ENCODE assay signal across 8 cellular contexts in the genomic region with DNA sequence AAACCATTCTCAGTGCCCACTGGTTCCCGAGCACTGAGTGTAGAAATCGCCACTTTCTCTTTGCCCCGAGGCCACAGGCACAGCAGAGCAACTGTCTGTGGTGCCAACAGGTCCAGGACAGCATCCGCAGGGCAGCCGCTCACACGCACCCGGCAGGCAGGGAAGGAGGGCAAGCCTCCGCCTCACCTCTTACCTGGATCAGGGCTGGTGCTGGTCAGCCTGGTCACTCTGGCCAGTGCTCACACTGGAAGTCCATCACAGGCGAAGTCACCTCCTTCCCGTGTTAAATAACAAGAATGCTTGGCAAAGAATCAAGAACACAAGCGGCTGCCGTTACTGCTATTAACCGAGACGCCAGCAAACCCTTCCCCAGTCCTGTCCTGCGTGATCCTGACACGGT. TPM values are rescaled to one million over a fixed set of nuclear protein-coding genes. Genes with fewer than 3 reads are reported as not detected.
DNase-seq lines count a peak whose midpoint lies in the region; ATAC-seq and TF ChIP-seq lines count a peak whose summit lies in the region.

No MANE protein-coding gene starts in this region.

- H3K27ac Mint-ChIP-seq in WTC11 = peak overlapping the region; percentile 99
- peak overlapping the region; percentile 86 for H3K27ac Mint-ChIP-seq in glutamatergic neuron (ENCODE audit: unreplicated experiment)

- H3K36me3 ChIP-seq in SK-N-SH (replicated peaks in 1 of 2; ENCODE audit: control insufficient read depth in 1 of 2, insufficient read depth in 2 of 2, low read length in 1 of 2) (peaks cover 25 to 32% of the 10 kb centered on the region in 2 experiments), skeletal muscle tissue (ENCODE audit: control insufficient read depth in 3 of 3, insufficient read depth in 3 of 3, low read length in 3 of 3) (peaks cover 39 to 44% (median 42%) of the 10 kb centered on the region in 3 donors)

- H3K4me2 ChIP-seq in SK-N-SH = peak overlapping the region; percentile 84

- peaks cover 17% of the 10 kb centered on the region for H3K4me1 Mint-ChIP-seq in WTC11
- H3K4me1 Mint-ChIP-seq in glutamatergic neuron (ENCODE audit: low read depth, unreplicated experiment) = peaks cover 14% of the 10 kb centered on the region

- H2AFZ ChIP-seq in SK-N-SH (ENCODE audit: low read depth) = no peak overlapping the region

- POLR2A ChIA-PET in SK-N-SH (lab: Yijun Ruan, JAX) (interaction anchor here (1.3 to 5.2 kb wide), 3 partner anchors 12 to 61 kb away, joined by 3 to 51 read pairs (median 4); no protein-coding TSS in a partner anchor), WTC11 (lab: Charles Lee) (no interaction called here)

- TF ChIP-seq CTCF in SK-N-SH (IDR thresholded peaks at IDR 0.05) = no peak
- no peak for TF ChIP-seq CTCF in WTC11 (IDR thresholded peaks at IDR 0.05)
- no peak for TF ChIP-seq CTCF in glutamatergic neuron (IDR thresholded peaks at IDR 0.05; ENCODE audit: partially characterized antibody, unreplicated experiment)

- 41% methylated on average over 12 of the region's 16 CpGs for WGBS in SK-N-SH (ENCODE audit: low lambda C conversion rate)

- no peak for DNase-seq in SK-N-SH
- DNase-seq in WTC11 (ENCODE audit: low spot score) = no peak
- DNase-seq in glutamatergic neuron = no peak
- DNase-seq in activated CD4-positive, CD25-positive, alpha-beta regulatory T cell treated with anti-CD3 and anti-CD28 coated beads, Interleukin-2, amount 50 U/mL, for 72 hours = no peak
- DNase-seq in DMS79 (lab: John Stamatoyannopoulos, UW) = no peak

- peaks cover 65% of the 10 kb centered on the region for H3K79me2 ChIP-seq in SK-N-SH (ENCODE audit: insufficient read depth)

- no peak for TF ChIP-seq RAD21 in SK-N-SH (IDR thresholded peaks at IDR 0.05; ENCODE audit: low read length)

- peaks cover 24% of the 10 kb centered on the region for H3F3A ChIP-seq in SK-N-SH (replicated peaks; ENCODE audit: insufficient read depth)

- H3K9ac ChIP-seq in SK-N-SH (peak overlapping the region; percentile 95), skeletal muscle tissue (ENCODE audit: low read depth in 1 of 3, low read length in 3 of 3) (peak overlapping the region in 2 of 3 donors; percentile 94 to 95)

- no peaks in the 10 kb centered on the region for H3K27me3 Mint-ChIP-seq in WTC11 (ENCODE audit: low read depth)
- H3K27me3 Mint-ChIP-seq in glutamatergic neuron (ENCODE audit: unreplicated experiment) = peaks cover 14% of the 10 kb centered on the region

- H3K4me3 Mint-ChIP-seq in WTC11 = peak overlapping the region; percentile 99
- H3K4me3 Mint-ChIP-seq in glutamatergic neuron (ENCODE audit: unreplicated experiment) = peak overlapping the region; percentile 95

- peaks cover 12 to 27% of the 10 kb centered on the region in 2 experiments; a peak in 2 of 4 replicates for H3K4me1 ChIP-seq in SK-N-SH (ENCODE audit: control insufficient read depth in 1 of 2, insufficient read depth in 2 of 2, low read depth in 1 of 2, low read length in 1 of 2)
- peaks cover 34 to 58% (median 45%) of the 10 kb centered on the region in 3 donors for H3K4me1 ChIP-seq in skeletal muscle tissue (ENCODE audit: control insufficient read depth in 3 of 3, insufficient read depth in 3 of 3, low read length in 3 of 3)

- H3K4me3 ChIP-seq in SK-N-SH (ENCODE audit: low read depth in 2 of 2, low read length in 1 of 2) (peak overlapping the region; percentile 83 to 85), skeletal muscle tissue (ENCODE audit: low read length in 3 of 3) (peak overlapping the region; percentile 83 to 98 (median 98))

- H3K9me2 ChIP-seq in SK-N-SH = no peaks in the 10 kb centered on the region

- H3K9me3 ChIP-seq in SK-N-SH = no peaks in the 10 kb centered on the region
- no peaks in the 10 kb centered on the region for H3K9me3 ChIP-seq in skeletal muscle tissue (ENCODE audit: control insufficient read depth in 3 of 3, low read length in 3 of 3)

- CTCF ChIA-PET in SK-N-SH (lab: Yijun Ruan, JAX) = interaction anchor here (4.6 to 6.8 kb wide), 3 partner anchors 11 to 52 kb away, joined by 44 to 99 read pairs (median 53); a partner anchor contains a TSS
- CTCF ChIA-PET in WTC11 (lab: Charles Lee) = interaction anchor here (0.7 to 1.0 kb wide), 2 partner anchors 13 to 496 kb away, joined by 5 to 6 read pairs; a partner anchor contains a TSS

- no peaks in the 10 kb centered on the region for H3K27me3 ChIP-seq in SK-N-SH (ENCODE audit: insufficient read depth)
- no peaks in the 10 kb centered on the region for H3K27me3 ChIP-seq in skeletal muscle tissue (ENCODE audit: control insufficient read depth in 3 of 3, insufficient read depth in 3 of 3, low read length in 3 of 3)

- H3K9me3 Mint-ChIP-seq in WTC11 (no peaks in the 10 kb centered on the region), glutamatergic neuron (ENCODE audit: unreplicated experiment) (peaks cover 8% of the 10 kb centered on the region)

- H4K20me1 ChIP-seq in SK-N-SH (ENCODE audit: insufficient read depth) = peaks cover 64% of the 10 kb centered on the region

- H3K36me3 Mint-ChIP-seq in WTC11 (peaks cover 37% of the 10 kb centered on the region), glutamatergic neuron (ENCODE audit: unreplicated experiment) (peaks cover 4% of the 10 kb centered on the region)

- ATAC-seq in SK-N-SH treated with all-trans-retinoic acid at 6 μM for 48 hours (no peak), WTC11 (no peak), GM21825 (IDR thresholded peaks at IDR 0.05; ENCODE audit: unreplicated experiment) (no peak)

- no peak for TF ChIP-seq EP300 in SK-N-SH (IDR thresholded peaks at IDR 0.05; ENCODE audit: borderline replicate concordance in 1 of 2, low read depth in 1 of 2, low read length in 1 of 2)

- H3K27ac ChIP-seq in SK-N-SH (ENCODE audit: low read depth in 2 of 2, low read length in 1 of 2) (peak overlapping the region; percentile 49 to 58), skeletal muscle tissue (ENCODE audit: low read depth, low read length) (peak overlapping the region; percentile 5)

TF ChIP-seq in SK-N-SH, 30 proteins besides CTCF, POLR2A, EP300 and RAD21 (continues in another document):
- TF ChIP-seq, protein P1, sequence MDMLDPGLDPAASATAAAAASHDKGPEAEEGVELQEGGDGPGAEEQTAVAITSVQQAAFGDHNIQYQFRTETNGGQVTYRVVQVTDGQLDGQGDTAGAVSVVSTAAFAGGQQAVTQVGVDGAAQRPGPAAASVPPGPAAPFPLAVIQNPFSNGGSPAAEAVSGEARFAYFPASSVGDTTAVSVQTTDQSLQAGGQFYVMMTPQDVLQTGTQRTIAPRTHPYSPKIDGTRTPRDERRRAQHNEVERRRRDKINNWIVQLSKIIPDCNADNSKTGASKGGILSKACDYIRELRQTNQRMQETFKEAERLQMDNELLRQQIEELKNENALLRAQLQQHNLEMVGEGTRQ (IDR thresholded peaks at IDR 0.05; ENCODE audit: borderline replicate concordance, low read depth, low read length) = no peak
- TF ChIP-seq YY1 (IDR thresholded peaks at IDR 0.05; ENCODE audit: low read depth) = no peak
- no peak for TF ChIP-seq JUND (IDR thresholded peaks at IDR 0.05)

TF ChIP-seq in WTC11, 78 proteins besides CTCF, POLR2A, EP300 and RAD21 (continues in another document):
- no peak for TF ChIP-seq NFE2L1 (CRISPR knock-in tag; IDR thresholded peaks at IDR 0.05)
- no peak for TF ChIP-seq GRHL2 (CRISPR knock-in tag; IDR thresholded peaks at IDR 0.05; ENCODE audit: insufficient replicate concordance, severe bottlenecking)
- TF ChIP-seq, protein P2, sequence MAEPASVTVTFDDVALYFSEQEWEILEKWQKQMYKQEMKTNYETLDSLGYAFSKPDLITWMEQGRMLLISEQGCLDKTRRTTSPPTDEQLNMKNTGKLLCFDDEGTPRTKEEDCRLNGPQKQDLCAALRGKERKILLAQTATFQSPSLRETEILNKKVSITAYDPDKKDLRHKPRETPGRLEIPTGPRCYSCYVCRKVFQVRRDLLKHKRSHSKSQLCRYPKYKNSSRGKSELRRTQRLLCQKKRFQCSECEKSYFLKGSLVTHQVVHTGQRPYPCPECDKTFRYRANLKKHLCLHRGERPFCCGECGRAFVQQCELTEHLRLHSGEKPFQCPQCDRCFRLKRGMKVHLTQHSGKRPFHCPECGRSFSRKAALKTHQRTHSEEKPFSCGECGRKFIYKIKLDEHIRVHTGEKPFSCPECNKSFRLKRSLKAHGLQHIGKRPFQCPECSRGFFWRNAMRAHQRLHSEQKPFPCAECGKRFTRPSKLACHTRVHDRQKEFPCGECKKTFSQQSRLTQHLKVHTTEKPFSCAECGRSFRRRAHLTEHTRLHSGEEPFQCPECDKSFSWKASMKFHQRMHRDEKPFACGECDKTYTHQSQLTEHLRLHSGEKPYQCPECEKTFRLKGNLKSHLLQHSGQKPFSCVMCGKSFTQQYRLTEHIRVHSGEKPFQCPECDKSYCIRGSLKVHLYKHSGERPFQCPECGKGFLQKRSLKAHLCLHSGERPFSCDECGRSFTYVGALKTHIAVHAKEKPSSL (CRISPR knock-in tag; conservative IDR thresholded peaks at IDR 0.05) = no peak
- no peak for TF ChIP-seq RELA (CRISPR knock-in tag; IDR thresholded peaks at IDR 0.05; ENCODE audit: borderline replicate concordance)

RNA-seq across cellular contexts. Expression of a gene that starts 13.7 kb away (rescaled TPM):
- 24.5 and 27.1 TPM in 2 replicates for polyA plus RNA-seq in SK-N-SH (2012; rRNA removed)
- 10.2 and 18.9 TPM in 2 replicates for polyA plus RNA-seq in SK-N-SH (2012; cell fraction: cytosol; rRNA removed)
- polyA plus RNA-seq in SK-N-SH (2012; cell fraction: nucleus; rRNA removed) = 29.2 and 33.2 TPM in 2 replicates
- total RNA-seq in WTC11 (2021) (45.4 to 49.8 TPM (median 48.9 TPM) in 3 replicates), glutamatergic neuron (ENCODE audit: unreplicated experiment) (71.3 TPM), skeletal muscle tissue (11.0 TPM)

RNA-seq across cellular contexts. Expression of a gene that starts 16.6 kb away (rescaled TPM):
- polyA plus RNA-seq in SK-N-SH (2012; rRNA removed) = not detected in 2 replicates
- polyA plus RNA-seq in SK-N-SH (2012; cell fraction: cytosol; rRNA removed) = not detected in 2 replicates
- polyA plus RNA-seq in SK-N-SH (2012; cell fraction: nucleus; rRNA removed) = not detected in 2 replicates
- total RNA-seq in WTC11 (2021) (2.4 to 3.7 TPM (median 3.3 TPM) in 3 replicates), glutamatergic neuron (ENCODE audit: unreplicated experiment) (not detected), skeletal muscle tissue (2.1 TPM)

RNA-seq across cellular contexts. Expression of a gene that starts 22.2 kb away (rescaled TPM):
- polyA plus RNA-seq in SK-N-SH (2012; rRNA removed) = not detected in 2 replicates
- polyA plus RNA-seq in SK-N-SH (2012; cell fraction: cytosol; rRNA removed) = not detected in 2 replicates
- not detected in 2 replicates for polyA plus RNA-seq in SK-N-SH (2012; cell fraction: nucleus; rRNA removed)
- not detected in 3 replicates for total RNA-seq in WTC11 (2021)
- total RNA-seq in glutamatergic neuron (ENCODE audit: unreplicated experiment) = not detected
- total RNA-seq in skeletal muscle tissue = not detected

RNA-seq across cellular contexts. Expression of a gene that starts 31.9 kb away (rescaled TPM):
- not detected in 2 replicates for polyA plus RNA-seq in SK-N-SH (2012; rRNA removed)
- polyA plus RNA-seq in SK-N-SH (2012; cell fraction: cytosol; rRNA removed) = not detected in 2 replicates
- 0.02 TPM in 1 of 2 replicates, not detected in the other for polyA plus RNA-seq in SK-N-SH (2012; cell fraction: nucleus; rRNA removed)
- total RNA-seq in WTC11 (2021) (0.21 TPM in 1 of 3 replicates, not detected in the others), glutamatergic neuron (ENCODE audit: unreplicated experiment) (not detected), skeletal muscle tissue (not detected)

RNA-seq across cellular contexts. Expression of a gene that starts 38.2 kb away (rescaled TPM):
- polyA plus RNA-seq in SK-N-SH (2012; rRNA removed) = 0.08 TPM in 1 of 2 replicates, not detected in the other
- polyA plus RNA-seq in SK-N-SH (2012; cell fraction: cytosol; rRNA removed) = not detected in 2 replicates
- polyA plus RNA-seq in SK-N-SH (2012; cell fraction: nucleus; rRNA removed) = 0.04 and 0.06 TPM in 2 replicates
- 0.52 to 1.0 TPM (median 0.96 TPM) in 3 replicates for total RNA-seq in WTC11 (2021)
- 1.9 TPM for total RNA-seq in glutamatergic neuron (ENCODE audit: unreplicated experiment)
- not detected for total RNA-seq in skeletal muscle tissue
